Comparison of ENCODE assay signal across 11 cellular contexts in genomic region chr6:129875610-129876515, GRCh38. TPM values are rescaled to one million over a fixed set of nuclear protein-coding genes. Genes with fewer than 3 reads are reported as not detected.
DNase-seq lines count a peak whose midpoint lies in the region; ATAC-seq and TF ChIP-seq lines count a peak whose summit lies in the region.
"Had no signal": no experiment of that assay in that cellular context is flagged by ENCODE, and none has a peak within 500 bp of the region (broad histone marks: within the 10 kb centered on the region; RNA-seq: fewer than 3 reads in every experiment).

No MANE protein-coding gene starts in this region.

- no peaks in the 10 kb centered on the region for H3K9me1 ChIP-seq in IMR-90 (ENCODE audit: insufficient read depth, low read length)

- peak overlapping the region in 1 of 2 experiments; percentile 27; a peak in 2 of 4 replicates for H4K8ac ChIP-seq in IMR-90 (ENCODE audit: low read depth in 2 of 2, low read length in 2 of 2)

- peak in 1 of 2 donors; percentile 51 for ATAC-seq in activated T-cell treated with anti-CD3 and anti-CD28 coated beads, Interleukin-2, amount 50 U/mL, for 72 hours (replicated peaks in 1 of 2)
- ATAC-seq in HG02642 (IDR thresholded peaks at IDR 0.05; ENCODE audit: poor library complexity, unreplicated experiment) (peak; percentile 76), IMR-90 (ENCODE audit: low read depth) (peak; percentile 65), left colon (no peak)
- ATAC-seq in stimulated activated naive CD8-positive, alpha-beta T cell treated with anti-CD3 and anti-CD28 coated beads, Interleukin-15, amount 100 ng/mL, for 72 hours = peak; percentile 54

- no peaks in the 10 kb centered on the region for H3K27me3 Mint-ChIP-seq in activated T-cell treated with anti-CD3 and anti-CD28 coated beads, Interleukin-2, amount 50 U/mL, for 72 hours (ENCODE audit: low read depth)
- H3K27me3 Mint-ChIP-seq in stimulated activated naive CD8-positive, alpha-beta T cell treated with anti-CD3 and anti-CD28 coated beads, Interleukin-15, amount 100 ng/mL, for 72 hours = peaks cover 9% of the 10 kb centered on the region

- in situ Hi-C loops in IMR-90 (cut with MboI; ENCODE audit: low sequenced_read_pairs) = no loop called here

- H3K14ac ChIP-seq in IMR-90 (replicated peaks; ENCODE audit: low read depth, low read length) = no peak overlapping the region; the same call in 1 of the 2 replicates

- H3K23ac ChIP-seq in IMR-90 (ENCODE audit: low read depth, low read length) = no peak overlapping the region

- no peak overlapping the region for H2AK9ac ChIP-seq in IMR-90 (replicated peaks; ENCODE audit: low read depth, low read length, poor library complexity)

- H3K9me3 ChIP-seq in IMR-90 (ENCODE audit: control insufficient read depth, insufficient read depth, low read length) = no peaks in the 10 kb centered on the region

- no peak overlapping the region for H3K9ac ChIP-seq in IMR-90 (ENCODE audit: low read depth, low read length)

- no peak overlapping the region; the same call in 1 of the 2 replicates for H4K5ac ChIP-seq in IMR-90 (ENCODE audit: low read depth, low read length)

- BruUV-seq in IMR-90 (replicated peaks; lab: Mats Ljungman, UMichigan) = no TSS peak

- CTCF ChIA-PET in IMR-90 (lab: Yijun Ruan, JAX) = interaction anchor here (0.5 to 1.0 kb wide), 3 partner anchors 19 to 50 kb away, joined by 3 to 5 read pairs (median 4); no protein-coding TSS in a partner anchor

- peaks cover 13% of the 10 kb centered on the region for H3K4me1 Mint-ChIP-seq in activated T-cell treated with anti-CD3 and anti-CD28 coated beads, Interleukin-2, amount 50 U/mL, for 72 hours (ENCODE audit: low read depth)
- peaks cover 26% of the 10 kb centered on the region for H3K4me1 Mint-ChIP-seq in stimulated activated naive CD8-positive, alpha-beta T cell treated with anti-CD3 and anti-CD28 coated beads, Interleukin-15, amount 100 ng/mL, for 72 hours

- H3K27me3 ChIP-seq in IMR-90 (ENCODE audit: control insufficient read depth, insufficient read depth, low read length) = no peaks in the 10 kb centered on the region

- POLR2A ChIA-PET in IMR-90 (lab: Charles Lee; ENCODE audit: unreplicated experiment) = no interaction called here

- peak overlapping the region; percentile 90 for H3K18ac ChIP-seq in IMR-90 (ENCODE audit: low read depth, low read length)

- H3K27ac Mint-ChIP-seq in activated T-cell treated with anti-CD3 and anti-CD28 coated beads, Interleukin-2, amount 50 U/mL, for 72 hours = peak overlapping the region; percentile 55
- peak overlapping the region in 1 of 2 donors; percentile 27 for H3K27ac Mint-ChIP-seq in stimulated activated naive CD8-positive, alpha-beta T cell treated with anti-CD3 and anti-CD28 coated beads, Interleukin-15, amount 100 ng/mL, for 72 hours

- peak overlapping the region; percentile 21 to 27 for H3K4me3 Mint-ChIP-seq in activated T-cell treated with anti-CD3 and anti-CD28 coated beads, Interleukin-2, amount 50 U/mL, for 72 hours
- H3K4me3 Mint-ChIP-seq in stimulated activated naive CD8-positive, alpha-beta T cell treated with anti-CD3 and anti-CD28 coated beads, Interleukin-15, amount 100 ng/mL, for 72 hours = peak overlapping the region; percentile 6 to 41

- no peak overlapping the region for H2AK5ac ChIP-seq in IMR-90 (ENCODE audit: low read depth, low read length)

- H3K4ac ChIP-seq in IMR-90 (ENCODE audit: low read depth, low read length) = 0 out of 2 replicates have a peak overlapping the region, but pooled peaks have one; percentile 58

- H3K27ac ChIP-seq in IMR-90 (ENCODE audit: insufficient read depth, low read length) = peak overlapping the region; percentile 23; the same call in 1 of the 2 replicates

- no peak overlapping the region for H4K91ac ChIP-seq in IMR-90 (ENCODE audit: insufficient read depth, low read depth, low read length)

- H2BK120ac ChIP-seq in IMR-90 (ENCODE audit: low read depth, low read length) = no peak overlapping the region

- WGBS in IMR-90 (ENCODE audit: extremely low coverage in 2 of 2, insufficient read length in 1 of 2), 2 experiments = no CpG with 5 or more reads among the region's 6 CpGs

- peak overlapping the region; percentile 65; the same call in 1 of the 2 replicates for H2BK20ac ChIP-seq in IMR-90 (ENCODE audit: low read depth, low read length)

- peaks cover 0 to 2% of the 10 kb centered on the region in 2 donors for H3K9me3 Mint-ChIP-seq in activated T-cell treated with anti-CD3 and anti-CD28 coated beads, Interleukin-2, amount 50 U/mL, for 72 hours
- H3K9me3 Mint-ChIP-seq in stimulated activated naive CD8-positive, alpha-beta T cell treated with anti-CD3 and anti-CD28 coated beads, Interleukin-15, amount 100 ng/mL, for 72 hours = peaks cover 16 to 18% of the 10 kb centered on the region in 2 donors

- no peaks in the 10 kb centered on the region for H3K79me1 ChIP-seq in IMR-90 (ENCODE audit: low read depth in 1 of 2, low read length in 2 of 2)

- dilution Hi-C loops in IMR-90 (cut with HindIII; ENCODE audit: low sequenced_read_pairs, unreplicated experiment) = no loop called here

- H3K4me1 ChIP-seq in IMR-90 (ENCODE audit: control insufficient read depth, insufficient read depth, low read length) = peaks cover 2% of the 10 kb centered on the region; the same call in 1 of the 2 replicates

- no peaks in the 10 kb centered on the region for H3K36me3 ChIP-seq in IMR-90 (ENCODE audit: control insufficient read depth, insufficient read depth, low read length)

- TF ChIP-seq CTCF in IMR-90 (conservative IDR thresholded peaks at IDR 0.05; ENCODE audit: low read depth, low read length) = no peak

- no peaks in the 10 kb centered on the region for H4K20me1 ChIP-seq in IMR-90 (ENCODE audit: insufficient read depth, low read length)

- H3K4me2 ChIP-seq in IMR-90 (ENCODE audit: low read depth, low read length) = peak overlapping the region; percentile 81

- H2BK15ac ChIP-seq in IMR-90 (ENCODE audit: low read depth, low read length) = no peak overlapping the region

- TF ChIP-seq RAD21 in IMR-90 (IDR thresholded peaks at IDR 0.05; ENCODE audit: low read length) = no peak

- peaks cover 2 to 6% of the 10 kb centered on the region in 2 donors for H3K36me3 Mint-ChIP-seq in activated T-cell treated with anti-CD3 and anti-CD28 coated beads, Interleukin-2, amount 50 U/mL, for 72 hours (ENCODE audit: insufficient read depth in 2 of 2)

- no peak overlapping the region for H3K4me3 ChIP-seq in IMR-90 (ENCODE audit: insufficient read depth, low read depth, low read length)

- intact Hi-C loops in IMR-90 (cut with micrococcal nuclease) (no loop called here), left colon (cut with DNase I, micrococcal nuclease) (no loop called here)

- peak overlapping the region; percentile 30 for H2BK5ac ChIP-seq in IMR-90 (ENCODE audit: low read depth, low read length, poor library complexity, severe bottlenecking)

- no peak for TF ChIP-seq POLR2A in IMR-90 (IDR thresholded peaks at IDR 0.05; ENCODE audit: low read depth, low read length)

- DNase-seq in activated T-cell treated with anti-CD3 and anti-CD28 coated beads, Interleukin-2, amount 50 U/mL, for 72 hours = no peak
- no peak for DNase-seq in activated T-cell treated with anti-CD3 and anti-CD28 coated beads, Interleukin-2, amount 50 U/mL, for 1 hour
- DNase-seq in IMR-90 = peak; percentile 44
- DNase-seq in stimulated activated naive CD8-positive, alpha-beta T cell treated with anti-CD3 and anti-CD28 coated beads, Interleukin-15, amount 100 ng/mL, for 72 hours = no peak
- no peak for DNase-seq in left colon
- DNase-seq in dermis blood vessel endothelial cell = no peak
- DNase-seq in activated naive CD4-positive, alpha-beta T cell treated with anti-CD3 and anti-CD28 coated beads, Interleukin-2, amount 50 U/mL, for 16 hours = no peak
- DNase-seq: NCI-H2227 treated with DMSO at 0.1 percent for 48 hours had no signal

- H2AFZ ChIP-seq in IMR-90 (replicated peaks; ENCODE audit: low read length, poor library complexity) = no peak overlapping the region

- H3K56ac ChIP-seq in IMR-90 (ENCODE audit: extremely low read depth, insufficient read depth, low read length) = 0 out of 2 replicates have a peak overlapping the region, but pooled peaks have one; percentile 39

TF ChIP-seq in IMR-90, 13 proteins besides CTCF, POLR2A, EP300 and RAD21 (continues in another document):
- TF ChIP-seq SMC3 (IDR thresholded peaks at IDR 0.05; ENCODE audit: low read depth, low read length) (no peak), CHD1 (IDR thresholded peaks at IDR 0.05; ENCODE audit: low read depth, low read length) (no peak), MXI1 (IDR thresholded peaks at IDR 0.05; ENCODE audit: borderline replicate concordance, low read depth, low read length) (no peak), NFE2L2 (IDR thresholded peaks at IDR 0.05; ENCODE audit: low read depth, low read length) (no peak), RCOR1 (IDR thresholded peaks at IDR 0.05; ENCODE audit: insufficient replicate concordance, low read length) (no peak), BHLHE40 (IDR thresholded peaks at IDR 0.05; ENCODE audit: low read depth, low read length) (no peak), MAZ (IDR thresholded peaks at IDR 0.05; ENCODE audit: borderline replicate concordance, low read depth, low read length) (no peak), USF2 (IDR thresholded peaks at IDR 0.05; ENCODE audit: low read depth, low read length) (no peak), FOS (IDR thresholded peaks at IDR 0.05; ENCODE audit: low read depth, low read length) (no peak), CEBPB (IDR thresholded peaks at IDR 0.05; ENCODE audit: low read depth, low read length) (no peak)

RNA-seq across cellular contexts. Expression of gene TMEM244, which starts 14.7 kb away (rescaled TPM):
- not detected for total RNA-seq in activated T-cell treated with anti-CD3 and anti-CD28 coated beads, Interleukin-2, amount 50 U/mL, for 72 hours
- total RNA-seq in IMR-90 (2012; rRNA removed) (0.28 and 0.36 TPM in 2 replicates), left colon (not detected), dermis blood vessel endothelial cell (not detected in 2 replicates)
- 0.21 TPM in 1 of 2 replicates, not detected in the other for polyA plus RNA-seq in IMR-90 (2012; rRNA removed)
- not detected in 2 replicates for polyA plus RNA-seq in IMR-90 (2012; cell fraction: cytosol; rRNA removed)
- polyA plus RNA-seq in IMR-90 (2012; cell fraction: nucleus; rRNA removed; ENCODE audit: low replicate concordance) = 0.22 TPM in 1 of 2 replicates, not detected in the other
- total RNA-seq: cardiac septum, renal cortical epithelial cell had no signal
